In the genomic region with DNA sequence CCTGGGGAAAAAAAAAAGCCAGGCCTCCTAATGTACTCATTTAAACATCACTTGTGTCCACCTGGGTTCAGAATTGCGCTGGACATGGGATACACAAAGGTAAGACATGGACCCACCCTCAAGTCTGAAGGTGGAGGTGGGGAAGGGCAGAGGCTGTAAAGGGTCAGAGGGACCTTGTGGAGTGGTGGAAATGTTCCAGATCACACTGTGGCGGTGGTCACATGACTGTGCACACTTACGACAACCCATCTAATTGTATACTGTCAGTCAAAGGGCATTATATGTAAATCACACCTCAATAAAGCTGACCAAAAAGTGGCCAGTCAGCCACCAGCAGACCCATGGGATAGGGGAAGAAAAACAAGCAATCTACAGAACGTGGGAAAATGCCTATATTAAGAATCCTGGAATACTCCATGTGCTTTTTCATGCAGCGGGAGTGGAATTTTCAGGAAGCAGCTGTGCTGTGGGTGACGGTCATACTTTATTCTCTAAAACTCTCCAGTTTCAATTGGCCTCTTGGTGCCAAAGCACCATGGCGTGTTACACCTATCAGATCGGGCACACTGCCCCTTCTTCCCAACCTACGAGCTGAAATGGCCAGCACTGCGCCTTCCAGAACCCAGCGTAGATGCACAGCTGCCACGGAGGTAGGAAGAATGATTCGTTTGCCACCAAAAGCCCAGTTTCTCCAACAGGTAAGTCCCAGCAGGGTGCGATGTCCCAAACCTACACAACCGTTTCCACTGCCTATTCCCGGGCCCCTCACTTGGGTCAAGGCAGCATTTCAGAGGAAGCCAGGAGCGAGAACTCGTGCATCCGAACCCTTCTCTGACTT, we compare ENCODE assay signal across 16 cellular contexts.
"Had no signal": no experiment of that assay in that cellular context is flagged by ENCODE, and none has a peak within 500 bp of the region (broad histone marks: within the 10 kb centered on the region; RNA-seq: fewer than 3 reads in every experiment).

No MANE protein-coding gene starts in this region.

- DNase-seq: activated CD4-positive, alpha-beta T cell treated with anti-CD3 and anti-CD28 coated beads, Interleukin-2, amount 50 U/mL, for 1 hour; activated CD8-positive, alpha-beta memory T cell treated with anti-CD3 and anti-CD28 coated beads for 24 hours; activated naive CD8-positive, alpha-beta T cell treated with anti-CD3 and anti-CD28 coated beads for 36 hours; brain microvascular endothelial cell; cortex of kidney; effector memory CD8-positive, alpha-beta T cell; nephron progenitor cell; stimulated activated naive B cell treated with anti-CD40 and anti-IgM and Interleukin-4, amounts not matched to agents 10 μg/mL and 1 μg/mL and 100 μg/mL, for 72 hours; T-helper 2 cell; uterus had no signal

- H3K9me3 ChIP-seq: psoas muscle, tibial artery, uterus had no signal

- H3K4me3 ChIP-seq: psoas muscle, tibial artery, uterus had no signal

- ATAC-seq: activated CD4-positive, CD25-positive, alpha-beta regulatory T cell treated with anti-CD3 and anti-CD28 coated beads, Interleukin-2, amount 50 U/mL, for 24 hours; effector memory CD8-positive, alpha-beta T cell; psoas muscle; sciatic nerve; stimulated activated naive B cell treated with anti-CD40 and anti-IgM and Interleukin-4, amounts not matched to agents 10 μg/mL and 1 μg/mL and 100 μg/mL, for 72 hours had no signal

- H3K4me3 Mint-ChIP-seq: activated naive CD8-positive, alpha-beta T cell treated with anti-CD3 and anti-CD28 coated beads for 36 hours; central memory CD8-positive, alpha-beta T cell; effector memory CD8-positive, alpha-beta T cell; memory B cell; nephron progenitor cell; stimulated activated naive B cell treated with anti-CD40 and anti-IgM and Interleukin-4, amounts not matched to agents 10 μg/mL and 1 μg/mL and 100 μg/mL, for 72 hours had no signal

- H3K27ac ChIP-seq: brain microvascular endothelial cell, psoas muscle, tibial artery, uterus had no signal

- H3K27ac Mint-ChIP-seq: activated naive CD8-positive, alpha-beta T cell treated with anti-CD3 and anti-CD28 coated beads for 36 hours; memory B cell; nephron progenitor cell; stimulated activated naive B cell treated with anti-CD40 and anti-IgM and Interleukin-4, amounts not matched to agents 10 μg/mL and 1 μg/mL and 100 μg/mL, for 72 hours had no signal

- H3K36me3 ChIP-seq: brain microvascular endothelial cell, uterus had no signal

- H3K4me1 Mint-ChIP-seq: activated naive CD8-positive, alpha-beta T cell treated with anti-CD3 and anti-CD28 coated beads for 36 hours had no signal

- H3K27me3 Mint-ChIP-seq: activated naive CD8-positive, alpha-beta T cell treated with anti-CD3 and anti-CD28 coated beads for 36 hours; central memory CD8-positive, alpha-beta T cell; effector memory CD8-positive, alpha-beta T cell; memory B cell; stimulated activated naive B cell treated with anti-CD40 and anti-IgM and Interleukin-4, amounts not matched to agents 10 μg/mL and 1 μg/mL and 100 μg/mL, for 72 hours had no signal

- H3K9me3 Mint-ChIP-seq: activated naive CD8-positive, alpha-beta T cell treated with anti-CD3 and anti-CD28 coated beads for 36 hours; central memory CD8-positive, alpha-beta T cell; effector memory CD8-positive, alpha-beta T cell; memory B cell; stimulated activated naive B cell treated with anti-CD40 and anti-IgM and Interleukin-4, amounts not matched to agents 10 μg/mL and 1 μg/mL and 100 μg/mL, for 72 hours had no signal

- H3K27me3 ChIP-seq: tibial artery, uterus had no signal

- H3K4me1 ChIP-seq: psoas muscle, tibial artery, uterus had no signal

- H3K36me3 Mint-ChIP-seq: activated naive CD8-positive, alpha-beta T cell treated with anti-CD3 and anti-CD28 coated beads for 36 hours had no signal
